In genomic region chr22:44450503-44450902, GRCh38 we compare ENCODE assay signal across 15 cellular contexts. TPM values are rescaled to one million over a fixed set of nuclear protein-coding genes. Genes with fewer than 3 reads are reported as not detected.
DNase-seq lines count a peak whose midpoint lies in the region; ATAC-seq and TF ChIP-seq lines count a peak whose summit lies in the region.
"Had no signal": no experiment of that assay in that cellular context is flagged by ENCODE, and none has a peak within 500 bp of the region (broad histone marks: within the 10 kb centered on the region; RNA-seq: fewer than 3 reads in every experiment).

No MANE protein-coding gene starts in this region.

- no peak for TF ChIP-seq EP300 in transverse colon (IDR thresholded peaks at IDR 0.05; ENCODE audit: low read depth)

- TF ChIP-seq CTCF in coronary artery (IDR thresholded peaks at IDR 0.05) = no peak
- TF ChIP-seq CTCF in neural progenitor cell (IDR thresholded peaks at IDR 0.05) = no peak
- TF ChIP-seq CTCF in upper lobe of right lung (IDR thresholded peaks at IDR 0.05) = no peak
- no peak for TF ChIP-seq CTCF in transverse colon (IDR thresholded peaks at IDR 0.05)

- intact Hi-C loops in cardiac septum (cut with DNase I) = no loop called here
- intact Hi-C loops in Right ventricle myocardium superior (cut with DNase I) = no loop called here
- intact Hi-C loops in upper lobe of right lung (cut with DNase I) = no loop called here
- intact Hi-C loops in transverse colon (cut with DNase I; ENCODE audit: low total_unique reads) = no loop called here

- peaks cover 11% of the 10 kb centered on the region for H3K4me1 Mint-ChIP-seq in neural progenitor cell

- no peaks in the 10 kb centered on the region for H3K36me3 Mint-ChIP-seq in neural progenitor cell

- H3K4me1 ChIP-seq in neural progenitor cell = no peaks in the 10 kb centered on the region
- no peaks in the 10 kb centered on the region for H3K4me1 ChIP-seq in upper lobe of right lung
- peaks cover 0 to 5% (median 4%) of the 10 kb centered on the region in 4 donors for H3K4me1 ChIP-seq in transverse colon

- DNase-seq in cardiac septum (ENCODE audit: low spot score) (peak; percentile 53), Right ventricle myocardium superior (no peak), coronary artery (ENCODE audit: low spot score) (peak; percentile 66), neural progenitor cell (ENCODE audit: low spot score) (no peak), upper lobe of right lung (peak; percentile 46), transverse colon (no peak), SW480 (ENCODE audit: low spot score) (no peak)
- no peak for DNase-seq in effector CD8-positive, alpha-beta T cell (lab: John Stamatoyannopoulos, UW)
- DNase-seq: CD8-positive, alpha-beta memory T cell; KBM-7; NCI-H1048; NCI-H2227 treated with DMSO at 0.1 percent for 48 hours; NCI-H526 treated with DMSO at 0.1 percent for 48 hours had no signal

- H2AFZ ChIP-seq in neural progenitor cell (replicated peaks) = no peak overlapping the region
- H2AFZ ChIP-seq: GM23338 had no signal

- no peaks in the 10 kb centered on the region for H3K9me3 ChIP-seq in neural progenitor cell (ENCODE audit: low read depth)
- H3K9me3 ChIP-seq in upper lobe of right lung = no peaks in the 10 kb centered on the region
- H3K9me3 ChIP-seq in transverse colon = no peaks in the 10 kb centered on the region

- ATAC-seq in Right ventricle myocardium superior (ENCODE audit: poor library complexity) (no peak), upper lobe of right lung (peak; percentile 16)
- ATAC-seq: GM23338 had no signal

- H3K4me3 ChIP-seq in coronary artery (no peak overlapping the region), neural progenitor cell (no peak overlapping the region), upper lobe of right lung (no peak overlapping the region), transverse colon (no peak overlapping the region)
- H3K4me3 ChIP-seq: BLaER1, GM23338 had no signal

- no peak overlapping the region for H3K27ac ChIP-seq in coronary artery
- H3K27ac ChIP-seq in neural progenitor cell = no peak overlapping the region
- H3K27ac ChIP-seq in upper lobe of right lung = no peak overlapping the region
- H3K27ac ChIP-seq in transverse colon = no peak overlapping the region
- H3K27ac ChIP-seq: BLaER1 had no signal

- H3K79me2 ChIP-seq in neural progenitor cell (ENCODE audit: low read depth) = no peaks in the 10 kb centered on the region

- no peaks in the 10 kb centered on the region for H4K20me1 ChIP-seq in neural progenitor cell (ENCODE audit: low read depth)
- H4K20me1 ChIP-seq: BLaER1 had no signal

- no peak overlapping the region for H3K4me3 Mint-ChIP-seq in neural progenitor cell
- H3K4me3 Mint-ChIP-seq: GM23338 had no signal

- H3F3A ChIP-seq in neural progenitor cell (ENCODE audit: low read depth) = no peaks in the 10 kb centered on the region

- in situ Hi-C loops in transverse colon (cut with MboI; ENCODE audit: low pct_ligation_motif_present in 1 of 4, low pct_unique_long_range_greater_than_20kb in 1 of 4, low sequenced_read_pairs in 3 of 4) = no loop called here

- WGBS in transverse colon (ENCODE audit: low coverage in 1 of 2), 2 donors = 93 to 100% methylated on average over 2 to 11 of the region's 11 CpGs

- no peak overlapping the region for H3K4me2 ChIP-seq in neural progenitor cell
- H3K4me2 ChIP-seq: BLaER1, GM23338 had no signal

- peak overlapping the region; percentile 83 for H3K27ac Mint-ChIP-seq in neural progenitor cell
- H3K27ac Mint-ChIP-seq: GM23338 had no signal

- H3K27me3 ChIP-seq in neural progenitor cell (no peaks in the 10 kb centered on the region), upper lobe of right lung (no peaks in the 10 kb centered on the region), transverse colon (no peaks in the 10 kb centered on the region)
- H3K27me3 ChIP-seq: BLaER1 had no signal

- no peak for TF ChIP-seq POLR2A in transverse colon (IDR thresholded peaks at IDR 0.05)

- no peaks in the 10 kb centered on the region for H3K36me3 ChIP-seq in neural progenitor cell
- no peaks in the 10 kb centered on the region for H3K36me3 ChIP-seq in upper lobe of right lung
- H3K36me3 ChIP-seq in transverse colon = no peaks in the 10 kb centered on the region
- H3K36me3 ChIP-seq: BLaER1 had no signal

- H3K27me3 Mint-ChIP-seq in neural progenitor cell (ENCODE audit: insufficient read depth, low read depth) = peaks cover 6% of the 10 kb centered on the region
- H3K27me3 Mint-ChIP-seq: CD8-positive, alpha-beta memory T cell had no signal

- H3K9ac ChIP-seq in neural progenitor cell = no peak overlapping the region
- H3K9ac ChIP-seq: BLaER1 had no signal

- H3K9me3 Mint-ChIP-seq in neural progenitor cell = peaks cover 3% of the 10 kb centered on the region

RNA-seq across cellular contexts. Expression of gene RTL6, which starts 47.5 kb away (rescaled TPM):
- total RNA-seq in cardiac septum = 25.6 TPM
- 23.5 TPM for total RNA-seq in Right ventricle myocardium superior
- total RNA-seq in neural progenitor cell (ENCODE audit: low replicate concordance) = 15.7 and 27.6 TPM in 2 replicates
- total RNA-seq in upper lobe of right lung = 18.4 TPM
- total RNA-seq in transverse colon = 10 to 100 TPM; 16.0 to 24.7 (median 21.5) TPM

Comparison
In these comparisons a context has a peak if more than half of its experiments do, and no peak if none do; other contexts are left out.
1. DNase-seq: peak in cardiac septum (single experiment), coronary artery (single experiment) and upper lobe of right lung (single experiment); none in Right ventricle myocardium superior (single experiment), neural progenitor cell (single experiment), transverse colon (single experiment), effector CD8-positive, alpha-beta T cell (single experiment) and SW480 (single experiment).